In the genomic region with DNA sequence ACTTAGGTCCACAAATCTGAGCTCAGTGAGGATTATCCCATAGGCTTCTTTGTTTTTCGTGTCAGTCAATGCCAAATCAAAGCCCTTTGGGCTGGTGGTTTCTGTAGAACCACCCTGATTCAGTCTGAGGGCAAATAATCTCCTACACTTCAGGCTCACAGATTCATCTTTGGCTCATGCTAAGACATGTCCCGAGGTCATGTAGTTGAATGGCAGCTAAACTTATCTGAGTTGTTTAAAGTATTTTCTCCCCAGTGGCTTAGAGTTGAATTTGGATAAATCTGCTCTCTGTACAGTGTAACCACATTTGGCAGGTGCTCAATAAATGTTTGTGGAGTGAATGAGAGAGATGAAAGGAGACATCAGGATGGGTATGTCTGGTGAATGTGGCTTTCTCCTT, we compare ENCODE assay signal across 1 cellular context.
TF ChIP-seq lines count a peak whose summit lies in the region.

No MANE protein-coding gene starts in this region.

TF ChIP-seq in GM23338, 12 proteins besides CTCF, POLR2A, EP300 and RAD21:
- TF ChIP-seq ZNF331 (CRISPR knock-in tag; IDR thresholded peaks at IDR 0.05; ENCODE audit: low read depth) (no peak), POLR2AphosphoS5 (IDR thresholded peaks at IDR 0.05; ENCODE audit: low read depth) (no peak), ETS1 (IDR thresholded peaks at IDR 0.05) (no peak), JUNB (IDR thresholded peaks at IDR 0.05; ENCODE audit: unreplicated experiment) (no peak), EZH2 (IDR thresholded peaks at IDR 0.05; ENCODE audit: low read depth, unreplicated experiment) (no peak), NANOG (IDR thresholded peaks at IDR 0.05; ENCODE audit: borderline replicate concordance) (no peak), CREB1 (CRISPR knock-in tag; IDR thresholded peaks at IDR 0.05; ENCODE audit: low read depth) (no peak), STAT1 (IDR thresholded peaks at IDR 0.05; ENCODE audit: unreplicated experiment) (no peak), REST (IDR thresholded peaks at IDR 0.05; ENCODE audit: unreplicated experiment) (no peak), EZH2phosphoT487 (IDR thresholded peaks at IDR 0.05; ENCODE audit: unreplicated experiment) (no peak), ZNF114 (CRISPR knock-in tag; IDR thresholded peaks at IDR 0.05) (no peak)
- TF ChIP-seq, protein P1, sequence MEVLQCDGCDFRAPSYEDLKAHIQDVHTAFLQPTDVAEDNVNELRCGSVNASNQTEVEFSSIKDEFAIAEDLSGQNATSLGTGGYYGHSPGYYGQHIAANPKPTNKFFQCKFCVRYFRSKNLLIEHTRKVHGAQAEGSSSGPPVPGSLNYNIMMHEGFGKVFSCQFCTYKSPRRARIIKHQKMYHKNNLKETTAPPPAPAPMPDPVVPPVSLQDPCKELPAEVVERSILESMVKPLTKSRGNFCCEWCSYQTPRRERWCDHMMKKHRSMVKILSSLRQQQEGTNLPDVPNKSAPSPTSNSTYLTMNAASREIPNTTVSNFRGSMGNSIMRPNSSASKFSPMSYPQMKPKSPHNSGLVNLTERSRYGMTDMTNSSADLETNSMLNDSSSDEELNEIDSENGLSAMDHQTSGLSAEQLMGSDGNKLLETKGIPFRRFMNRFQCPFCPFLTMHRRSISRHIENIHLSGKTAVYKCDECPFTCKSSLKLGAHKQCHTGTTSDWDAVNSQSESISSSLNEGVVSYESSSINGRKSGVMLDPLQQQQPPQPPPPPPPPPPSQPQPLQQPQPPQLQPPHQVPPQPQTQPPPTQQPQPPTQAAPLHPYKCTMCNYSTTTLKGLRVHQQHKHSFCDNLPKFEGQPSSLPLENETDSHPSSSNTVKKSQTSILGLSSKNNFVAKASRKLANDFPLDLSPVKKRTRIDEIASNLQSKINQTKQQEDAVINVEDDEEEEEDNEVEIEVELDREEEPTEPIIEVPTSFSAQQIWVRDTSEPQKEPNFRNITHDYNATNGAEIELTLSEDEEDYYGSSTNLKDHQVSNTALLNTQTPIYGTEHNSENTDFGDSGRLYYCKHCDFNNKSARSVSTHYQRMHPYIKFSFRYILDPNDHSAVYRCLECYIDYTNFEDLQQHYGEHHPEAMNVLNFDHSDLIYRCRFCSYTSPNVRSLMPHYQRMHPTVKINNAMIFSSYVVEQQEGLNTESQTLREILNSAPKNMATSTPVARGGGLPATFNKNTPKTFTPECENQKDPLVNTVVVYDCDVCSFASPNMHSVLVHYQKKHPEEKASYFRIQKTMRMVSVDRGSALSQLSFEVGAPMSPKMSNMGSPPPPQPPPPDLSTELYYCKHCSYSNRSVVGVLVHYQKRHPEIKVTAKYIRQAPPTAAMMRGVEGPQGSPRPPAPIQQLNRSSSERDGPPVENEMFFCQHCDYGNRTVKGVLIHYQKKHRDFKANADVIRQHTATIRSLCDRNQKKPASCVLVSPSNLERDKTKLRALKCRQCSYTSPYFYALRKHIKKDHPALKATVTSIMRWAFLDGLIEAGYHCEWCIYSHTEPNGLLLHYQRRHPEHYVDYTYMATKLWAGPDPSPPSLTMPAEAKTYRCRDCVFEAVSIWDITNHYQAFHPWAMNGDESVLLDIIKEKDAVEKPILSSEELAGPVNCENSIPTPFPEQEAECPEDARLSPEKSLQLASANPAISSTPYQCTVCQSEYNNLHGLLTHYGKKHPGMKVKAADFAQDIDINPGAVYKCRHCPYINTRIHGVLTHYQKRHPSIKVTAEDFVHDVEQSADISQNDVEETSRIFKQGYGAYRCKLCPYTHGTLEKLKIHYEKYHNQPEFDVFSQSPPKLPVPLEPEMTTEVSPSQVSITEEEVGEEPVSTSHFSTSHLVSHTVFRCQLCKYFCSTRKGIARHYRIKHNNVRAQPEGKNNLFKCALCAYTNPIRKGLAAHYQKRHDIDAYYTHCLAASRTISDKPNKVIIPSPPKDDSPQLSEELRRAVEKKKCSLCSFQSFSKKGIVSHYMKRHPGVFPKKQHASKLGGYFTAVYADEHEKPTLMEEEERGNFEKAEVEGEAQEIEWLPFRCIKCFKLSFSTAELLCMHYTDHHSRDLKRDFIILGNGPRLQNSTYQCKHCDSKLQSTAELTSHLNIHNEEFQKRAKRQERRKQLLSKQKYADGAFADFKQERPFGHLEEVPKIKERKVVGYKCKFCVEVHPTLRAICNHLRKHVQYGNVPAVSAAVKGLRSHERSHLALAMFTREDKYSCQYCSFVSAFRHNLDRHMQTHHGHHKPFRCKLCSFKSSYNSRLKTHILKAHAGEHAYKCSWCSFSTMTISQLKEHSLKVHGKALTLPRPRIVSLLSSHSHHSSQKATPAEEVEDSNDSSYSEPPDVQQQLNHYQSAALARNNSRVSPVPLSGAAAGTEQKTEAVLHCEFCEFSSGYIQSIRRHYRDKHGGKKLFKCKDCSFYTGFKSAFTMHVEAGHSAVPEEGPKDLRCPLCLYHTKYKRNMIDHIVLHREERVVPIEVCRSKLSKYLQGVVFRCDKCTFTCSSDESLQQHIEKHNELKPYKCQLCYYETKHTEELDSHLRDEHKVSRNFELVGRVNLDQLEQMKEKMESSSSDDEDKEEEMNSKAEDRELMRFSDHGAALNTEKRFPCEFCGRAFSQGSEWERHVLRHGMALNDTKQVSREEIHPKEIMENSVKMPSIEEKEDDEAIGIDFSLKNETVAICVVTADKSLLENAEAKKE (CRISPR knock-in tag; IDR thresholded peaks at IDR 0.05): no peak
